ENCODE assay signal across 8 cellular contexts in the genomic region with DNA sequence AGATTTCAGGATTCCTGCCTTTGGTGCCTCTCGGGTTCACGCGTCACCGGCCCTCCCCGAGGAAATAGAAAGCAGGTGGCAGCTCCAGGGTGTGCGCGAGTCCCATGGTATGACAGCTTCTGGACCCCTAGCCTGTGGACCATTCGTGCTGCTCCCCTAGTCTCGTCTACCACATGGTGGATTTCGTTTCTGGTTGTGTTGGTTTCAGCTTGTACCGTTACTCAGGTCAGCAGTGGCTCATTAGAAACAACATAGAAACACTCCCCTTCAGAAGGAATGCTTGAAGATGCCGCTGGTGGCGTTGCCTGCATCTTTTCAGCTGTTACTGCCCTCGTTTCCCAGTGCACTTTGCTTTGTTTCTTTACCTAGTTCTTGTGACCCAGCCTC. TPM values are rescaled to one million over a fixed set of nuclear protein-coding genes. Genes with fewer than 3 reads are reported as not detected.
A peak's percentile ranks its signal among the peaks of the same experiment; 100 is the strongest.
DNase-seq lines count a peak whose midpoint lies in the region; ATAC-seq and TF ChIP-seq lines count a peak whose summit lies in the region.

No MANE protein-coding gene starts in this region.

- intact Hi-C loops in CD4-positive, alpha-beta memory T cell (cut with micrococcal nuclease) = loop anchor here (2.0 kb wide), 1 partner anchor 321 kb away; a partner anchor contains a TSS
- intact Hi-C loops in colonic mucosa (cut with DNase I) = no loop called here
- intact Hi-C loops in lower leg skin (cut with DNase I; ENCODE audit: low total_unique reads) = no loop called here

- peaks cover 32% of the 10 kb centered on the region for H3K4me1 ChIP-seq in CD4-positive, alpha-beta memory T cell (ENCODE audit: insufficient read depth, low read length)
- H3K4me1 ChIP-seq in colonic mucosa = no peaks in the 10 kb centered on the region
- H3K4me1 ChIP-seq in thoracic aorta (ENCODE audit: control insufficient read depth in 1 of 2, low read depth in 2 of 2) = peaks cover 14 to 25% of the 10 kb centered on the region in 2 donors

- H3K4me3 ChIP-seq in CD4-positive, alpha-beta memory T cell (ENCODE audit: low read length in 2 of 2) = peak overlapping the region; percentile 51 to 89
- H3K4me3 ChIP-seq in colonic mucosa = peak overlapping the region; percentile 88
- H3K4me3 ChIP-seq in lower leg skin (ENCODE audit: low read depth, poor library complexity, severe bottlenecking) = peak overlapping the region; percentile 98
- peak overlapping the region; percentile 88 for H3K4me3 ChIP-seq in thoracic aorta

- H3K9me3 ChIP-seq in CD4-positive, alpha-beta memory T cell (ENCODE audit: control insufficient read depth in 1 of 2, low read length in 2 of 2) = no peaks in the 10 kb centered on the region
- no peaks in the 10 kb centered on the region for H3K9me3 ChIP-seq in colonic mucosa
- H3K9me3 ChIP-seq in thoracic aorta = no peaks in the 10 kb centered on the region

- peak overlapping the region; percentile 92 for H3K27ac ChIP-seq in CD4-positive, alpha-beta memory T cell (ENCODE audit: low read depth, low read length)
- H3K27ac ChIP-seq in colonic mucosa (peak overlapping the region; percentile 88), thoracic aorta (peak overlapping the region; percentile 69 to 81)

- H3K9ac ChIP-seq in colonic mucosa (ENCODE audit: low read depth in 2 of 2, low read length in 2 of 2) = peak overlapping the region; percentile 90 to 91

- no peaks in the 10 kb centered on the region for H3K27me3 Mint-ChIP-seq in CD4-positive, alpha-beta memory T cell

- H3K4me3 Mint-ChIP-seq in CD4-positive, alpha-beta memory T cell = peak overlapping the region; percentile 94 to 100 (median 99)

- H3K27ac Mint-ChIP-seq in CD4-positive, alpha-beta memory T cell = peak overlapping the region; percentile 96 to 99 (median 98)

- H3K4me1 Mint-ChIP-seq in CD4-positive, alpha-beta memory T cell = peaks cover 31 to 65% (median 51%) of the 10 kb centered on the region in 4 donors

- no peak for TF ChIP-seq POLR2A in lower leg skin (IDR thresholded peaks at IDR 0.05)

- ATAC-seq in GM18907 (IDR thresholded peaks at IDR 0.05; ENCODE audit: unreplicated experiment) = peak; percentile 56
- ATAC-seq in HG03064 (IDR thresholded peaks at IDR 0.05; ENCODE audit: low read depth, unreplicated experiment) = peak; percentile 43
- no peak for ATAC-seq in thoracic aorta (ENCODE audit: insufficient number of reproducible peaks, low FRiP score, low read depth)

- no peaks in the 10 kb centered on the region for H3K36me3 ChIP-seq in CD4-positive, alpha-beta memory T cell (ENCODE audit: insufficient read depth, low read length)
- no peaks in the 10 kb centered on the region for H3K36me3 ChIP-seq in colonic mucosa
- no peaks in the 10 kb centered on the region for H3K36me3 ChIP-seq in thoracic aorta

- H3K27me3 ChIP-seq in CD4-positive, alpha-beta memory T cell (ENCODE audit: insufficient read depth, low read length) = no peaks in the 10 kb centered on the region
- no peaks in the 10 kb centered on the region for H3K27me3 ChIP-seq in colonic mucosa
- H3K27me3 ChIP-seq in thoracic aorta (replicated peaks; ENCODE audit: insufficient read depth) = no peaks in the 10 kb centered on the region

- H3K36me3 Mint-ChIP-seq in CD4-positive, alpha-beta memory T cell = peaks cover 4 to 30% of the 10 kb centered on the region in 2 donors

- no peak for TF ChIP-seq CTCF in colonic mucosa (IDR thresholded peaks at IDR 0.05)
- TF ChIP-seq CTCF in lower leg skin (IDR thresholded peaks at IDR 0.05) = no peak
- TF ChIP-seq CTCF in thoracic aorta (IDR thresholded peaks at IDR 0.05) = no peak

- peak in 2 of 5 donors; percentile 42 to 46 for DNase-seq in CD4-positive, alpha-beta memory T cell
- DNase-seq in colonic mucosa (no peak), lower leg skin (ENCODE audit: low spot score in 2 of 2) (no peak), thoracic aorta (ENCODE audit: low spot score) (no peak), NCI-H1436 (lab: John Stamatoyannopoulos, UW) (no peak)

- 0 to 1% methylated on average over 7 to 14 of the region's 14 CpGs for WGBS in lower leg skin, 2 donors

- POLR2A ChIA-PET in CD4-positive, alpha-beta memory T cell (lab: Charles Lee; ENCODE audit: partially characterized antibody) = interaction anchor here (1.2 to 5.6 kb wide), 6 partner anchors 8 to 321 kb away, joined by 3 to 61 read pairs (median 6); a partner anchor contains a TSS

- peaks cover 0 to 2% (median 0%) of the 10 kb centered on the region in 8 donors for H3K9me3 Mint-ChIP-seq in CD4-positive, alpha-beta memory T cell

- CTCF ChIA-PET in CD4-positive, alpha-beta memory T cell (lab: Charles Lee; ENCODE audit: partially characterized antibody) = interaction anchor here (0.9 to 6.1 kb wide), 5 partner anchors 8 to 47 kb away, joined by 3 to 59 read pairs (median 3); a partner anchor contains a TSS

TF ChIP-seq in PFSK-1, 5 proteins besides CTCF, POLR2A, EP300 and RAD21:
- no peak for TF ChIP-seq FOXP2 (optimal IDR thresholded peaks at IDR 0.05; ENCODE audit: borderline replicate concordance, extremely low read depth, extremely low read length, insufficient read depth)
- TF ChIP-seq SIN3A (IDR thresholded peaks at IDR 0.05; ENCODE audit: borderline replicate concordance, insufficient read depth, low read length) = peak; percentile 59; the same call in 1 of the 2 replicates
- peak; percentile 28; the same call in 1 of the 2 replicates for TF ChIP-seq TAF1 (IDR thresholded peaks at IDR 0.05; ENCODE audit: borderline replicate concordance, insufficient read depth, low read length)
TF ChIP-seq in PFSK-1: peak in this region for 2.

RNA-seq across cellular contexts. Expression of a gene that starts 0.7 kb away (rescaled TPM):
- 100 to 1,000 TPM; 105 to 112 TPM for total RNA-seq in CD4-positive, alpha-beta memory T cell
- 10 to 100 TPM; 50.7 to 59.5 TPM for polyA plus RNA-seq in CD4-positive, alpha-beta memory T cell
- 62.1 TPM for polyA plus RNA-seq in PFSK-1 (2012; ENCODE audit: insufficient read length, low read depth)
- total RNA-seq in colonic mucosa = 10 to 100 TPM; 48.6 to 56.5 TPM
- total RNA-seq in lower leg skin = 10 to 100 TPM; 62.6 to 71.4 (median 68.4) TPM
- 100 to 1,000 TPM; 105 to 126 TPM for total RNA-seq in thoracic aorta

RNA-seq across cellular contexts. Expression of a gene that starts 47.6 kb away (rescaled TPM):
- total RNA-seq in CD4-positive, alpha-beta memory T cell = 100 to 1,000 TPM in 1 of 2 experiments, 10 to 100 TPM in 1; 93.7 to 101 TPM
- polyA plus RNA-seq in CD4-positive, alpha-beta memory T cell = 100 to 1,000 TPM; 136 to 182 TPM
- polyA plus RNA-seq in PFSK-1 (2012; ENCODE audit: insufficient read length, low read depth) = 21.6 TPM
- total RNA-seq in colonic mucosa (10 to 100 TPM; 86.4 to 98.0 TPM), lower leg skin (10 to 100 TPM; 55.0 to 73.3 (median 64.7) TPM), thoracic aorta (100 to 1,000 TPM in 1 of 2 donors, 10 to 100 TPM in 1; 48.9 to 133 TPM)
